In genomic region chr1:77134359-77134758, GRCh38 we compare ENCODE assay signal across 16 cellular contexts.
"Had no signal": no experiment of that assay in that cellular context is flagged by ENCODE, and none has a peak within 500 bp of the region (broad histone marks: within the 10 kb centered on the region; RNA-seq: fewer than 3 reads in every experiment).

No MANE protein-coding gene starts in this region.

- H3K9me3 ChIP-seq: colonic mucosa, right atrium auricular region, tibial nerve had no signal

- H3K36me3 ChIP-seq: cardiac muscle cell, colonic mucosa, right atrium auricular region, tibial nerve had no signal

- H3K27ac ChIP-seq: cardiac muscle cell, colonic mucosa, parathyroid adenoma, right atrium auricular region, tibial nerve had no signal

- H3K4me3 ChIP-seq: cardiac muscle cell, colonic mucosa, right atrium auricular region, tibial nerve had no signal

- H3K27me3 ChIP-seq: cardiac muscle cell, colonic mucosa, right atrium auricular region, tibial nerve had no signal

- DNase-seq: activated CD4-positive, alpha-beta T cell treated with anti-CD3 and anti-CD28 coated beads for 4 hours; activated CD8-positive, alpha-beta memory T cell treated with anti-CD3 and anti-CD28 coated beads, Interleukin-2, amount 50 U/mL, for 4 hours; activated CD8-positive, alpha-beta T cell treated with anti-CD3 and anti-CD28 coated beads for 36 hours; activated gamma-delta T cell treated with Interleukin-2 at 50 U/mL for 16 hours; activated naive CD8-positive, alpha-beta T cell treated with anti-CD3 and anti-CD28 coated beads for 36 hours; activated T-cell treated with anti-CD3 and anti-CD28 coated beads, Interleukin-2, amount 50 U/mL, for 72 hours; aorta; colonic mucosa; effector CD4-positive, alpha-beta T cell; immature natural killer cell; left cardiac atrium; naive thymus-derived CD4-positive, alpha-beta T cell had no signal

- H3K4me1 ChIP-seq: colonic mucosa, parathyroid adenoma, tibial nerve had no signal

- H3K9ac ChIP-seq: parathyroid adenoma had no signal
